25 cellular contexts compared by ENCODE assay signal in the genomic region with DNA sequence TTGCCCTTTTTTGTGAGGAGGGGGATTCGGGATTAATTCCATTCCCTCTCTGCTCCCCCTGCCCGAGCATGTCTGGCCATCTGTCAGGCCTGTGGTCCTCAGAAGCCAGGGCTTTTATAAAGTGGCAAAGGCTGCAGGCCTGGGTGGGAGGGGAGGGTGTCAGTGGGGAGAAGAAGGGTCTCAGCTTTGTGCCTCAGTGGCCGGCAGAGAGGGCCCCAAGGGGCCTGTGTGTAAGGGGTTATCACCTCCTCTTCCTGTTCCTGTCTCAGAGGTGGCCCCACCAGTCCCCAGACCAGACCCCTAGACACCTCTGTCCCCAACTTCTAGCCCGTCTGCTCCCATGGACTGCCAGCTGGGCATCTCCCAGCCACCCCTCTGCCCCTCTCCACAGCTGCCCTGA. TPM values are rescaled to one million over a fixed set of nuclear protein-coding genes. Genes with fewer than 3 reads are reported as not detected.
DNase-seq lines count a peak whose midpoint lies in the region; ATAC-seq and TF ChIP-seq lines count a peak whose summit lies in the region.
"Had no signal": no experiment of that assay in that cellular context is flagged by ENCODE, and none has a peak within 500 bp of the region (broad histone marks: within the 10 kb centered on the region; RNA-seq: fewer than 3 reads in every experiment).

No MANE protein-coding gene starts in this region.

- no peaks in the 10 kb centered on the region for H3K27me3 ChIP-seq in WERI-Rb-1 (ENCODE audit: insufficient read depth, low read depth, severe bottlenecking)
- H3K27me3 ChIP-seq: SJSA1 had no signal

- TF ChIP-seq CTCF in WERI-Rb-1 (IDR thresholded peaks at IDR 0.05; ENCODE audit: low read depth, low read length) = no peak
- TF ChIP-seq CTCF in glutamatergic neuron (IDR thresholded peaks at IDR 0.05; ENCODE audit: partially characterized antibody, unreplicated experiment) = no peak

- DNase-seq in DMS 273 (lab: John Stamatoyannopoulos, UW; ENCODE audit: unreplicated experiment) = peak; percentile 45
- no peak for DNase-seq in DMS 273 treated with DMSO at 0.1 percent for 48 hours (lab: John Stamatoyannopoulos, UW)
- DNase-seq in WERI-Rb-1 = peak; percentile 52
- DNase-seq in glutamatergic neuron = no peak
- no peak for DNase-seq in stimulated activated naive B cell treated with anti-CD40 and anti-IgM and Interleukin-4, amounts not matched to agents 10 μg/mL and 1 μg/mL and 100 μg/mL, for 72 hours
- DNase-seq in HPDE6-E6E7 (ENCODE audit: extremely low spot score) = no peak
- no peak for DNase-seq in activated CD8-positive, alpha-beta memory T cell treated with anti-CD3 and anti-CD28 coated beads, Interleukin-2, amount 50 U/mL, for 48 hours
- DNase-seq: CD8-positive, alpha-beta memory T cell; DMS153; DND-41; NCI-H1048; NCI-H1417; NCI-H2029 treated with DMSO at 0.1 percent for 48 hours; NCI-H226; NCI-H510A; NCI-H748 treated with DMSO at 0.1 percent for 48 hours; NK-92 treated with Interleukin-12 subunit alpha and Interleukin-12 subunit beta, amount 100 ng/mL, for 24 hours; PC-3 had no signal

- peak overlapping the region; percentile 98 for H3K27ac Mint-ChIP-seq in glutamatergic neuron (ENCODE audit: unreplicated experiment)
- H3K27ac Mint-ChIP-seq in stimulated activated naive B cell treated with anti-CD40 and anti-IgM and Interleukin-4, amounts not matched to agents 10 μg/mL and 1 μg/mL and 100 μg/mL, for 72 hours = peak overlapping the region; percentile 65
- H3K27ac Mint-ChIP-seq: B cell had no signal

- H3K4me3 Mint-ChIP-seq in glutamatergic neuron (ENCODE audit: unreplicated experiment) = peak overlapping the region; percentile 74
- no peak overlapping the region for H3K4me3 Mint-ChIP-seq in stimulated activated naive B cell treated with anti-CD40 and anti-IgM and Interleukin-4, amounts not matched to agents 10 μg/mL and 1 μg/mL and 100 μg/mL, for 72 hours

- H3K27ac ChIP-seq in WERI-Rb-1 = peak overlapping the region; percentile 99
- H3K27ac ChIP-seq: 22Rv1, C4-2B, HL-60, SJSA1 had no signal

- peaks cover 23% of the 10 kb centered on the region for H3K4me1 Mint-ChIP-seq in glutamatergic neuron (ENCODE audit: low read depth, unreplicated experiment)
- peaks cover 12 to 17% of the 10 kb centered on the region in 2 donors for H3K4me1 Mint-ChIP-seq in stimulated activated naive B cell treated with anti-CD40 and anti-IgM and Interleukin-4, amounts not matched to agents 10 μg/mL and 1 μg/mL and 100 μg/mL, for 72 hours

- no peak overlapping the region for H3K4me3 ChIP-seq in WERI-Rb-1 (ENCODE audit: low read depth, low read length)
- H3K4me3 ChIP-seq: SJSA1 had no signal

- no peak for ATAC-seq in stimulated activated naive B cell treated with anti-CD40 and anti-IgM and Interleukin-4, amounts not matched to agents 10 μg/mL and 1 μg/mL and 100 μg/mL, for 72 hours (replicated peaks)
- ATAC-seq: HCT116, PC-3, Right ventricle myocardium inferior had no signal

- H3K9me3 ChIP-seq in WERI-Rb-1 (ENCODE audit: severe bottlenecking) = no peaks in the 10 kb centered on the region
- H3K9me3 ChIP-seq: SJSA1 had no signal

- peaks cover 35% of the 10 kb centered on the region for H3K36me3 ChIP-seq in WERI-Rb-1

- H3K36me3 Mint-ChIP-seq in glutamatergic neuron (ENCODE audit: unreplicated experiment) = no peaks in the 10 kb centered on the region
- H3K36me3 Mint-ChIP-seq in stimulated activated naive B cell treated with anti-CD40 and anti-IgM and Interleukin-4, amounts not matched to agents 10 μg/mL and 1 μg/mL and 100 μg/mL, for 72 hours = peaks cover 12 to 44% of the 10 kb centered on the region in 2 donors

- H3K9me3 Mint-ChIP-seq in glutamatergic neuron (ENCODE audit: unreplicated experiment) = peaks cover 12% of the 10 kb centered on the region
- no peaks in the 10 kb centered on the region for H3K9me3 Mint-ChIP-seq in stimulated activated naive B cell treated with anti-CD40 and anti-IgM and Interleukin-4, amounts not matched to agents 10 μg/mL and 1 μg/mL and 100 μg/mL, for 72 hours
- H3K9me3 Mint-ChIP-seq: CD8-positive, alpha-beta memory T cell had no signal

- H3K27me3 Mint-ChIP-seq in glutamatergic neuron (ENCODE audit: unreplicated experiment) = peaks cover 9% of the 10 kb centered on the region
- H3K27me3 Mint-ChIP-seq in stimulated activated naive B cell treated with anti-CD40 and anti-IgM and Interleukin-4, amounts not matched to agents 10 μg/mL and 1 μg/mL and 100 μg/mL, for 72 hours = no peaks in the 10 kb centered on the region
- H3K27me3 Mint-ChIP-seq: B cell; CD8-positive, alpha-beta memory T cell had no signal

RNA-seq across cellular contexts. Expression of a gene that starts 3.4 kb away (rescaled TPM):
- 250 TPM for total RNA-seq in glutamatergic neuron (ENCODE audit: unreplicated experiment)

RNA-seq across cellular contexts. Expression of a gene that starts 22.8 kb away (rescaled TPM):
- total RNA-seq in glutamatergic neuron (ENCODE audit: unreplicated experiment) = 49.9 TPM

RNA-seq across cellular contexts. Expression of a gene that starts 23.0 kb away (rescaled TPM):
- total RNA-seq in glutamatergic neuron (ENCODE audit: unreplicated experiment) = 13.8 TPM

RNA-seq across cellular contexts. Expression of a gene that starts 56.4 kb away (rescaled TPM):
- 20.7 TPM for total RNA-seq in glutamatergic neuron (ENCODE audit: unreplicated experiment)

RNA-seq across cellular contexts. Expression of a gene that starts 57.1 kb away (rescaled TPM):
- 70.3 TPM for total RNA-seq in glutamatergic neuron (ENCODE audit: unreplicated experiment)

Comparison
In these comparisons a context has a peak if more than half of its experiments do, and no peak if none do; other contexts are left out.
1. DNase-seq: peak in DMS 273 (single experiment) and WERI-Rb-1 (single experiment); none in DMS 273 treated with DMSO at 0.1 percent for 48 hours (single experiment), glutamatergic neuron (single experiment), stimulated activated naive B cell treated with anti-CD40 and anti-IgM and Interleukin-4, amounts not matched to agents 10 μg/mL and 1 μg/mL and 100 μg/mL, for 72 hours (single experiment), HPDE6-E6E7 (single experiment) and activated CD8-positive, alpha-beta memory T cell treated with anti-CD3 and anti-CD28 coated beads, Interleukin-2, amount 50 U/mL, for 48 hours (single experiment).